1 cellular context compared by ENCODE assay signal in the genomic region with DNA sequence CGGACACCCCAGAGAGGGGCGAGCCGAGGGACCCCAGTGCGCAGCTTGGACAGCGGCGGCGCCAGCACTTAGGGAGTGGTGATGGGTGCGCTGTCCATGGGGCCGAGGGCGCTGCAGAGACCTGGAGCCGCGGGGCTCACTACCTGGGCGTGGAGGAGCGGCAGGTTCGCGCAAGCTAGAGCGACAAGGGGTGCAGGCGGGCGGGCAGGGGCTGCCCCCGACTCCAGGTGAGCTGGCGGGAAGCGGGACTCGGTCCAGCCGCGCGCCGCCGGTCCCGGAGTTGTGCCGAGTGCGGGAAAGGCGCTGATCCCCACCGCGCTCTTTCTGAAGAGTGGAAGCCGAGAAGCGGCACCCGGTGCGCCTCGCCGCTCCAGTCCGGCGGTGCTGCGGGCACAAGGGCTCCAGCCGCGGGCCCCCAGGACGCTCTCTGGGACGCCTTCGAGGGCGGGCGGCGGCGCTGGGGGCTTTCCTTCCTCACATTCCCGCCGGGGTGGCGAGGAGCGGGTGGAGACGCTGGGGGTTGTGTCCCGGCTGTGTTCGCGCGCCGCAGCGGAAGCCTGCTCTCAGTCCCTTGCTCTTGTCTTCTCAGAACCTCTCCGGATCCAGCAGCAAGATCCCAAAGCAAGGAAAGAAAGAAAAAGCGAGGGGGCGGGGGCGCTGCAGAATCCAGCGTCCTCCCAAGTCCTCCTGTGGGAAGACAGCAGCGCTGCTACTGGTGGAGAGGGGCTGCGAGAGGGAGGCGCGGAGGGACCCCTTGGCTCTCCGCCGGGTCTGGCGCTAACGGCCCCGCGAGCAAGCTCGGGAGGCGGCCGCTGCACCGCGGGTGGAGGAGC.
TF ChIP-seq lines count a peak whose summit lies in the region.

A gene with protein sequence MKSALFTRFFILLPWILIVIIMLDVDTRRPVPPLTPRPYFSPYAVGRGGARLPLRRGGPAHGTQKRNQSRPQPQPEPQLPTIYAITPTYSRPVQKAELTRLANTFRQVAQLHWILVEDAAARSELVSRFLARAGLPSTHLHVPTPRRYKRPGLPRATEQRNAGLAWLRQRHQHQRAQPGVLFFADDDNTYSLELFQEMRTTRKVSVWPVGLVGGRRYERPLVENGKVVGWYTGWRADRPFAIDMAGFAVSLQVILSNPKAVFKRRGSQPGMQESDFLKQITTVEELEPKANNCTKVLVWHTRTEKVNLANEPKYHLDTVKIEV (minus strand): TSS at position 610 of the 833 bp plus-strand sequence. CDS start 631 bp downstream, outside the sequence.

TF ChIP-seq in SK-N-SH, 30 proteins besides CTCF, POLR2A, EP300 and RAD21 (continued from another document):
- no peak for TF ChIP-seq FOXJ3 (CRISPR knock-in tag; IDR thresholded peaks at IDR 0.05)
- TF ChIP-seq RXRA (IDR thresholded peaks at IDR 0.05; ENCODE audit: borderline replicate concordance, low read depth) = no peak
- TF ChIP-seq, protein P1, sequence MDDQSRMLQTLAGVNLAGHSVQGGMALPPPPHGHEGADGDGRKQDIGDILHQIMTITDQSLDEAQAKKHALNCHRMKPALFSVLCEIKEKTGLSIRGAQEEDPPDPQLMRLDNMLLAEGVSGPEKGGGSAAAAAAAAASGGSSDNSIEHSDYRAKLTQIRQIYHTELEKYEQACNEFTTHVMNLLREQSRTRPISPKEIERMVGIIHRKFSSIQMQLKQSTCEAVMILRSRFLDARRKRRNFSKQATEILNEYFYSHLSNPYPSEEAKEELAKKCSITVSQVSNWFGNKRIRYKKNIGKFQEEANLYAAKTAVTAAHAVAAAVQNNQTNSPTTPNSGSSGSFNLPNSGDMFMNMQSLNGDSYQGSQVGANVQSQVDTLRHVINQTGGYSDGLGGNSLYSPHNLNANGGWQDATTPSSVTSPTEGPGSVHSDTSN (IDR thresholded peaks at IDR 0.05) = no peak
- TF ChIP-seq TCF12 (IDR thresholded peaks at IDR 0.05) = no peak
- no peak for TF ChIP-seq SMC3 (IDR thresholded peaks at IDR 0.05; ENCODE audit: low read depth, low read length)
- no peak for TF ChIP-seq SIN3A (IDR thresholded peaks at IDR 0.05; ENCODE audit: borderline replicate concordance, low read depth, low read length)
